In the genomic region with DNA sequence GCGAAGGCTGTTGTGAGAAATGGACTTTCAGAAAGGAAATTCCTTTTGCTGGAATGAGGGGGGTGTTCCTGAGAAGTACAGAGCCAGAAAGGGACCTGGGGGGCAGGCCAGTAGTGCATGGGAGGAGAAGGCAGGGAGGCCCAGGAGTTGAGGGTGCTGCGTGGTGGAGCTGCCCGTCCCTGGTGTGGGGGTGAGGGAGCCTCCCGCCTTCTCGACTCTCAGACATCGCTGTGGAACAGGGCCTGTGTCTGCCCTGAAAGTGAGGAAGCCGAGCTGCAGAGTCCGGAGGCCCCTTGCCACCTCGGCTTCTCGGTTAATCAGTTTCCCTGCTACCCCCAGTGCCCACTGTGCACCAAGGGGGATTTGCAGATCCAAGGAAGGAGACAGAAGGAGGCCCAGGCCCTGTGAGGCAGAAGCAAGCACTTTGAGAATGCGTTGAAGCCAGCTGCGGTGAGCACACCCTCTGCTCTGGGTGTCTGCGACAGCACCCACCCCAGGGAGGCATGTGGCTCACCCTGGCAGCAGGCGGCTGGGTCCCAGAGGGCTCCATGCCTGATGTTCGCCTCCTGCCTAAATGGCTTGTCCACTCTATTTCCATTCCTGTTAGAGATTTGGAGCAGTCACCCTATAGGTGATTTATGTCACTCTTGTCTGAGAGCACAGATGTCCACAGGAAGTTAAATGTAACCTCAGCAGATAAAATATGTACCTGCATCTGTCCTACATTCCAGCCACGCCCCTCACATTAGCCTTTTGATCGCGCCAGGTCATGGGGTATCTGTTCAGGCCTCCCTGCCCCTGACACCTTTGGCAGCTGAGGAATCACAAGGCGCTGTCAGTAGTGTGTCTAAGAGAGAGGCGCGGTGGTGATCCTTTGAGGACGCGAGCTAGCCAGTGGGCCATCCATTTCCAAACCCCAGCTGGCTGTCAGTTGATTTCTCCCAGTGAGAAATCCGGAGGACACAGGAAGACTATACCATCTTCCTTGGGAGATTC, we compare ENCODE assay signal across 9 cellular contexts. TPM values are rescaled to one million over a fixed set of nuclear protein-coding genes. Genes with fewer than 3 reads are reported as not detected.
DNase-seq lines count a peak whose midpoint lies in the region; ATAC-seq, FAIRE-seq and TF ChIP-seq lines count a peak whose summit lies in the region.
"Had no signal": no experiment of that assay in that cellular context is flagged by ENCODE, and none has a peak within 500 bp of the region (broad histone marks: within the 10 kb centered on the region; RNA-seq: fewer than 3 reads in every experiment).

No MANE protein-coding gene starts in this region.

- peak; percentile 13 for ATAC-seq in Right ventricle myocardium superior (ENCODE audit: poor library complexity)
- ATAC-seq in Right ventricle myocardium inferior: no peak
- peak; percentile 36 for ATAC-seq in aorta (ENCODE audit: low FRiP score)

- H3K4me1 ChIP-seq in duodenal mucosa (ENCODE audit: control insufficient read depth in 1 of 2, insufficient read depth in 2 of 2, low read length in 2 of 2) (peaks cover 58 to 67% of the 10 kb centered on the region in 2 donors), mucosa of rectum (ENCODE audit: control insufficient read depth in 2 of 2, insufficient read depth in 2 of 2, low read length in 2 of 2) (peaks cover 49 to 52% of the 10 kb centered on the region in 2 donors), aorta (ENCODE audit: control insufficient read depth in 1 of 2, insufficient read depth in 2 of 2, low read length in 2 of 2) (peaks cover 0 to 3% of the 10 kb centered on the region in 2 donors)

- peaks cover 9 to 31% of the 10 kb centered on the region in 2 donors for H3K36me3 ChIP-seq in duodenal mucosa (ENCODE audit: control insufficient read depth in 1 of 2, insufficient read depth in 2 of 2, low read length in 2 of 2)
- peaks cover 33% of the 10 kb centered on the region in 2 donors for H3K36me3 ChIP-seq in mucosa of rectum (ENCODE audit: control insufficient read depth in 2 of 2, insufficient read depth in 2 of 2, low read length in 2 of 2)
- H3K36me3 ChIP-seq in aorta (ENCODE audit: control insufficient read depth in 1 of 2, insufficient read depth in 2 of 2, low read length in 1 of 2): peaks cover 0 to 3% of the 10 kb centered on the region in 2 donors

- no peaks in the 10 kb centered on the region for H3K9me3 ChIP-seq in duodenal mucosa (ENCODE audit: control insufficient read depth in 1 of 2, low read length in 2 of 2)
- no peaks in the 10 kb centered on the region for H3K9me3 ChIP-seq in mucosa of rectum (ENCODE audit: control insufficient read depth in 2 of 2, low read length in 2 of 2)
- H3K9me3 ChIP-seq in aorta (ENCODE audit: control insufficient read depth, low read length): no peaks in the 10 kb centered on the region

- FAIRE-seq in GM12891 (lab: Jason Lieb, UNC): no peak
- FAIRE-seq: islet of Langerhans had no signal

- H3K27ac ChIP-seq in duodenal mucosa (ENCODE audit: low read depth, low read length): peak overlapping the region; percentile 94
- peak overlapping the region; percentile 94 to 95 for H3K27ac ChIP-seq in mucosa of rectum (ENCODE audit: low read depth in 2 of 2, low read length in 2 of 2)
- H3K27ac ChIP-seq in aorta (ENCODE audit: low read depth in 1 of 2, low read length in 2 of 2): peak overlapping the region; percentile 91 to 92

- WGBS in aorta, 2 donors: 27 to 28% methylated on average over 23 to 24 of the region's 24 CpGs

- DNase-seq in Right ventricle myocardium superior (peak; percentile 45), Right ventricle myocardium inferior (ENCODE audit: missing footprints) (no peak), aorta (peak in 1 of 2 donors; percentile 88), dedifferentiated amniotic fluid mesenchymal stem cell (ENCODE audit: extremely low spot score) (no peak), GM12891 (ENCODE audit: insufficient read length, low spot score) (no peak)
- no peak for DNase-seq in activated T-cell treated with anti-CD3 and anti-CD28 coated beads, Interleukin-2, amount 50 U/mL, for 1 hour

- intact Hi-C loops in Right ventricle myocardium superior (cut with DNase I) (no loop called here), Right ventricle myocardium inferior (cut with DNase I) (no loop called here), aorta (cut with DNase I) (no loop called here)

- H3K27me3 ChIP-seq in duodenal mucosa (ENCODE audit: control insufficient read depth in 1 of 2, insufficient read depth in 2 of 2, low read length in 2 of 2) (no peaks in the 10 kb centered on the region), mucosa of rectum (ENCODE audit: control insufficient read depth in 2 of 2, insufficient read depth in 2 of 2, low read length in 2 of 2) (no peaks in the 10 kb centered on the region), aorta (ENCODE audit: control insufficient read depth in 1 of 2, insufficient read depth in 2 of 2, low read length in 1 of 2) (no peaks in the 10 kb centered on the region)

- H3K4me3 ChIP-seq in duodenal mucosa (ENCODE audit: low read depth in 1 of 2, low read length in 2 of 2) (peak overlapping the region; percentile 72 to 73), mucosa of rectum (ENCODE audit: low read length in 2 of 2) (peak overlapping the region; percentile 67 to 77), aorta (ENCODE audit: low read length in 2 of 2) (peak overlapping the region; percentile 15 to 30)

- H3K9ac ChIP-seq in duodenal mucosa (ENCODE audit: low read depth in 1 of 2, low read length in 2 of 2) (peak overlapping the region; percentile 87 to 89), mucosa of rectum (ENCODE audit: low read depth in 1 of 2, low read length in 2 of 2) (peak overlapping the region; percentile 72 to 87)

- no peak for TF ChIP-seq POLR2A in GM12891 (IDR thresholded peaks at IDR 0.05; ENCODE audit: low read depth, low read length)

TF ChIP-seq in GM12891, 5 proteins besides CTCF, POLR2A, EP300 and RAD21:
- TF ChIP-seq POU2F2 (IDR thresholded peaks at IDR 0.05; ENCODE audit: low read depth, low read length): no peak
- no peak for TF ChIP-seq POLR2AphosphoS5 (IDR thresholded peaks at IDR 0.05; ENCODE audit: low read depth, low read length)
TF ChIP-seq in GM12891: peak in this region for 0.

RNA-seq across cellular contexts. Expression of gene PTGES2, which starts 28.3 kb away (rescaled TPM):
- 155 TPM for total RNA-seq in Right ventricle myocardium superior
- 158 TPM for total RNA-seq in Right ventricle myocardium inferior
- 10 to 100 TPM; 37.1 to 38.5 TPM for total RNA-seq in aorta
- 10 to 100 TPM; 29.9 to 56.2 TPM for polyA plus RNA-seq in aorta
- 45.3 TPM for polyA plus RNA-seq in GM12891 (2012; ENCODE audit: low read depth, missing spikeins)

RNA-seq across cellular contexts. Expression of gene SLC25A25, which starts 31.2 kb away (rescaled TPM):
- total RNA-seq in Right ventricle myocardium superior (5.0 TPM), Right ventricle myocardium inferior (5.9 TPM), aorta (10 to 100 TPM; 16.3 to 40.9 TPM)
- polyA plus RNA-seq in aorta: 10 to 100 TPM in 1 of 2 donors, 1 to 10 TPM in 1; 9.8 to 14.3 TPM
- polyA plus RNA-seq in GM12891 (2012; ENCODE audit: low read depth, missing spikeins): 5.1 TPM

RNA-seq across cellular contexts. Expression of gene NAIF1, which starts 32.1 kb away (rescaled TPM):
- total RNA-seq in Right ventricle myocardium superior: 4.5 TPM
- 5.1 TPM for total RNA-seq in Right ventricle myocardium inferior
- total RNA-seq in aorta: 10 to 100 TPM in 1 of 2 donors, 1 to 10 TPM in 1; 5.4 to 10.4 TPM
- polyA plus RNA-seq in aorta: 1 to 10 TPM; 7.0 to 8.9 TPM
- 7.0 TPM for polyA plus RNA-seq in GM12891 (2012; ENCODE audit: low read depth, missing spikeins)

RNA-seq across cellular contexts. Expression of gene LCN2, which starts 50.0 kb away (rescaled TPM):
- total RNA-seq in Right ventricle myocardium superior (not detected), Right ventricle myocardium inferior (not detected), aorta (1 to 10 TPM in 1 of 2 donors, under 1 TPM in 1; 0.84 to 1.1 TPM)
- 1 to 10 TPM in 1 of 2 donors, under 1 TPM in 1; 0.90 to 5.6 TPM for polyA plus RNA-seq in aorta
- polyA plus RNA-seq in GM12891 (2012; ENCODE audit: low read depth, missing spikeins): not detected

Comparison
In these comparisons a context has a peak if more than half of its experiments do, and no peak if none do; other contexts are left out.
1. H3K4me3 ChIP-seq: peak in every context shown above with its lines; median percentile 72 in duodenal mucosa; 72 in mucosa of rectum; 22 in aorta.